Comparison of ENCODE assay signal across 8 cellular contexts in the genomic region with DNA sequence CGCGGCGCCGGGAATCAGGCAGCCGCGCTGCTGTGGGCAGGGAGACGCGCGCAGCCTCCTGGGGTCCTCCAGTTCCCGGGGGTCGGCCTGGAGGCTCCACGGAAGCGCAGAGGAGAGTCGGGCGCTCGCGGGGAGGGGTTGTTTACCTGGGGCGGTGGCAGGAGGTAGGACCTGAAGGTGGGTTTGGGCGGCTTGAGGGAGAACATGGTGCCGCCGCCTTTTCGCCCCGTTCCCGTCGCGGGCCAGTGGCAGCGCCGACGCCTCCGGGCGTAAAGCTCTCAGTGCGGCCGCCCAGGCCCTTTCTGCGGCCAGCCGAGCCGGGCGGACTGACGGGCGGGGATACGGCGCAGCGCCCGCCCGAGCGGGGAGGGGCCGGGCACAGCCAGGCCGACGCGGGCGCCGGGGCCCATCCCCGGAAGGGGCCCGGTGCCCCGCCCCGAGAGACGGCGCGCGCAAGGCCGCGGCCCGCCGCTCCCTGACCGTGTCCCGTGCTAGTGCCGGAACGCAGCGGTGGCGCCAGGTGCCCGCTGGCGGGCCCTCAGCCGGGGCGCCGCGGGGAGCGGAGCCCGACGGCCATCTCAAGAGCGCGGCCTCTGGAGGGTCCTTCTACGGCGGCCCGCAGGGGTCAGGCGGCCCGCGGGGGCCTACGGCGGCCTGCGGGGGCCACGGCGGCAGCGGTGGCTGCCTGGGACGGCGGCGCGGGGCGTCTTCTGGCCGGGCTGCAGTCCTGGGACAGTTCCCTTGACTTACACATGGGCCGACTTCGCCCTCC. TPM values are rescaled to one million over a fixed set of nuclear protein-coding genes. Genes with fewer than 3 reads are reported as not detected.
DNase-seq lines count a peak whose midpoint lies in the region; ATAC-seq, FAIRE-seq and TF ChIP-seq lines count a peak whose summit lies in the region.

A gene with protein sequence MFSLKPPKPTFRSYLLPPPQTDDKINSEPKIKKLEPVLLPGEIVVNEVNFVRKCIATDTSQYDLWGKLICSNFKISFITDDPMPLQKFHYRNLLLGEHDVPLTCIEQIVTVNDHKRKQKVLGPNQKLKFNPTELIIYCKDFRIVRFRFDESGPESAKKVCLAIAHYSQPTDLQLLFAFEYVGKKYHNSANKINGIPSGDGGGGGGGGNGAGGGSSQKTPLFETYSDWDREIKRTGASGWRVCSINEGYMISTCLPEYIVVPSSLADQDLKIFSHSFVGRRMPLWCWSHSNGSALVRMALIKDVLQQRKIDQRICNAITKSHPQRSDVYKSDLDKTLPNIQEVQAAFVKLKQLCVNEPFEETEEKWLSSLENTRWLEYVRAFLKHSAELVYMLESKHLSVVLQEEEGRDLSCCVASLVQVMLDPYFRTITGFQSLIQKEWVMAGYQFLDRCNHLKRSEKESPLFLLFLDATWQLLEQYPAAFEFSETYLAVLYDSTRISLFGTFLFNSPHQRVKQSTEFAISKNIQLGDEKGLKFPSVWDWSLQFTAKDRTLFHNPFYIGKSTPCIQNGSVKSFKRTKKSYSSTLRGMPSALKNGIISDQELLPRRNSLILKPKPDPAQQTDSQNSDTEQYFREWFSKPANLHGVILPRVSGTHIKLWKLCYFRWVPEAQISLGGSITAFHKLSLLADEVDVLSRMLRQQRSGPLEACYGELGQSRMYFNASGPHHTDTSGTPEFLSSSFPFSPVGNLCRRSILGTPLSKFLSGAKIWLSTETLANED (minus strand): TSS at position 328 of the 772 bp plus-strand sequence. CDS start 122 bp downstream, at position 206.

- TF ChIP-seq POLR2A in A549 (IDR thresholded peaks at IDR 0.05; ENCODE audit: low read length): peak; percentile 84

- peak; percentile 77 to 82 for DNase-seq in A549 (ENCODE audit: low read depth in 1 of 2, low spot score in 1 of 2)
- peak; percentile 66 for DNase-seq in NCI-H460 (ENCODE audit: extremely low read depth, low read depth)
- DNase-seq in activated CD4-positive, alpha-beta T cell treated with anti-CD3 and anti-CD28 coated beads, Interleukin-2, amount 50 U/mL, for 4 hours: peak; percentile 48 to 54
- peak; percentile 88 for DNase-seq in lower lobe of right lung
- peak; percentile 21 to 57 (median 46) for DNase-seq in stimulated activated CD4-positive, alpha-beta T cell treated with anti-CD3 and anti-CD28 coated beads, TNF-alpha, amount 100 ng/mL, for 1 hour (ENCODE audit: low read depth in 3 of 3, low spot score in 1 of 3)

- ATAC-seq in A549: peak; percentile 92 to 95
- ATAC-seq in GM18517 (IDR thresholded peaks at IDR 0.05; ENCODE audit: unreplicated experiment): peak; percentile 79
- ATAC-seq in HG03025 (IDR thresholded peaks at IDR 0.05; ENCODE audit: low FRiP score, unreplicated experiment): peak; percentile 93
- peak; percentile 98 to 99 for ATAC-seq in lower lobe of right lung

- H3K27me3 ChIP-seq in duodenal mucosa (ENCODE audit: control insufficient read depth in 1 of 2, insufficient read depth in 2 of 2, low read length in 2 of 2) (no peaks in the 10 kb centered on the region), lower lobe of right lung (ENCODE audit: low read depth) (no peaks in the 10 kb centered on the region)

- H3K4me1 ChIP-seq in A549 (peaks cover 30% of the 10 kb centered on the region), duodenal mucosa (ENCODE audit: control insufficient read depth in 1 of 2, insufficient read depth in 2 of 2, low read length in 2 of 2) (peaks cover 20 to 22% of the 10 kb centered on the region in 2 donors), lower lobe of right lung (peaks cover 40% of the 10 kb centered on the region)

- FAIRE-seq in A549 (lab: Jason Lieb, UNC): no peak

- CTCF ChIA-PET in A549 (lab: Yijun Ruan, JAX): interaction anchor here (0.6 to 2.1 kb wide), 7 partner anchors 12 to 138 kb away, joined by 3 to 6 read pairs (median 3); no protein-coding TSS in a partner anchor

- H3K4me2 ChIP-seq in A549: peak within 1 kb of the TSS; percentile 86

- peak in 1 of 2 experiments; percentile 17; a peak in 2 of 5 replicates for TF ChIP-seq RAD21 in A549 (conservative IDR thresholded peaks at IDR 0.05 in 1 of 2, IDR thresholded peaks at IDR 0.05 in 1 of 2)

- no peaks in the 10 kb centered on the region for H3K9me3 ChIP-seq in A549
- H3K9me3 ChIP-seq in duodenal mucosa (ENCODE audit: control insufficient read depth in 1 of 2, low read length in 2 of 2): no peaks in the 10 kb centered on the region
- H3K9me3 ChIP-seq in lower lobe of right lung: no peaks in the 10 kb centered on the region

- POLR2A ChIA-PET in A549 (lab: Yijun Ruan, JAX): interaction anchor here (0.7 to 2.2 kb wide), 14 partner anchors 9 to 497 kb away, joined by 3 to 17 read pairs (median 3); no protein-coding TSS in a partner anchor

- H3K9ac ChIP-seq in duodenal mucosa (ENCODE audit: low read depth in 1 of 2, low read length in 2 of 2): peak within 1 kb of the TSS; percentile 96 to 99

- H3K36me3 ChIP-seq in duodenal mucosa (ENCODE audit: control insufficient read depth in 1 of 2, insufficient read depth in 2 of 2, low read length in 2 of 2) (peaks cover 4 to 13% of the 10 kb centered on the region in 2 donors), lower lobe of right lung (peaks cover 6% of the 10 kb centered on the region)

- TF ChIP-seq CTCF in A549 (IDR thresholded peaks at IDR 0.05) (no peak), lower lobe of right lung (IDR thresholded peaks at IDR 0.05) (no peak)

- intact Hi-C loops in lower lobe of right lung (cut with DNase I): loop anchor here (10.0 kb wide), 1 partner anchor 133 kb away; no protein-coding TSS in a partner anchor

- H3K27ac ChIP-seq in A549 (peak within 1 kb of the TSS; percentile 93 to 96), duodenal mucosa (ENCODE audit: low read depth, low read length) (peak within 1 kb of the TSS; percentile 96), lower lobe of right lung (peak within 1 kb of the TSS; percentile 96)

- peak within 1 kb of the TSS; percentile 78 for H3K4me3 ChIP-seq in A549
- peak within 1 kb of the TSS; percentile 92 to 98 for H3K4me3 ChIP-seq in duodenal mucosa (ENCODE audit: low read depth in 1 of 2, low read length in 2 of 2)
- H3K4me3 ChIP-seq in lower lobe of right lung: peak within 1 kb of the TSS; percentile 81

- under 1% methylated on average over 30 of the region's 100 CpGs for WGBS in A549 (ENCODE audit: missing lambda C conversion rate)

- TF ChIP-seq EP300 in A549 (IDR thresholded peaks at IDR 0.05): no peak

TF ChIP-seq in A549, 52 proteins besides CTCF, POLR2A, EP300 and RAD21 (continues in another document):
- TF ChIP-seq PHF8 (IDR thresholded peaks at IDR 0.05; ENCODE audit: borderline replicate concordance, low read depth): peak; percentile 90
- TF ChIP-seq EHMT2 (IDR thresholded peaks at IDR 0.05; ENCODE audit: low read depth): no peak
- peak; percentile 86; the same call in 1 of the 2 replicates for TF ChIP-seq HOXB5 (CRISPR knock-in tag; IDR thresholded peaks at IDR 0.05)
- 0 out of 2 replicates have a peak, but pooled peaks have one; percentile 36 for TF ChIP-seq HMGXB4 (CRISPR knock-in tag; IDR thresholded peaks at IDR 0.05; ENCODE audit: borderline replicate concordance)
- TF ChIP-seq JUN (IDR thresholded peaks at IDR 0.05): peak; percentile 92 to 98
- peak; percentile 97 for TF ChIP-seq BCL3 (IDR thresholded peaks at IDR 0.05)
- TF ChIP-seq MAZ (IDR thresholded peaks at IDR 0.05; ENCODE audit: borderline replicate concordance, low read depth, low read length): peak; percentile 68; the same call in 1 of the 2 replicates
- TF ChIP-seq HOXB13 (CRISPR knock-in tag; IDR thresholded peaks at IDR 0.05; ENCODE audit: low read depth): peak; percentile 61; the same call in 1 of the 2 replicates
- TF ChIP-seq USF2 (IDR thresholded peaks at IDR 0.05): no peak
- no peak for TF ChIP-seq CBX8 (IDR thresholded peaks at IDR 0.05)

RNA-seq across cellular contexts. Expression of the gene that starts here (rescaled TPM):
- 19.3 and 23.1 TPM in 2 replicates for polyA plus RNA-seq in A549 (2011; rRNA removed)
- 4.1 and 5.1 TPM in 2 replicates for polyA plus RNA-seq in A549 (2012; cell fraction: cytosol; rRNA removed)
- polyA plus RNA-seq in A549 (2012; cell fraction: nucleus; rRNA removed): 3.7 and 5.8 TPM in 2 replicates
- polyA plus RNA-seq in A549 (2017; fragmentation: RNase III; extraction: RNeasy Plus Mini Kit Qiagen cat#74134 plus additional on column Dnase treatment): 11.5 to 11.9 TPM (median 11.6 TPM) in 3 replicates
- polyA minus RNA-seq in A549 (2011; rRNA and poly(A)+ RNA removed): 12.2 and 13.2 TPM in 2 replicates
- 16.2 and 18.9 TPM in 2 replicates for total RNA-seq in NCI-H460 (2014; rRNA removed; shearing (Covaris generic))
- 7.9 and 15.7 TPM in 2 replicates for polyA plus RNA-seq in NCI-H460 (2014; cell fraction: nucleus; rRNA removed)
- 42.4 TPM for total RNA-seq in lower lobe of right lung

Comparison
In these comparisons a context has a peak if more than half of its experiments do, and no peak if none do; other contexts are left out.
1. Peak in every context shown above with its lines: DNase-seq, ATAC-seq, H3K4me3 ChIP-seq and H3K27ac ChIP-seq.